ENCODE assay signal across 10 cellular contexts in the genomic region with DNA sequence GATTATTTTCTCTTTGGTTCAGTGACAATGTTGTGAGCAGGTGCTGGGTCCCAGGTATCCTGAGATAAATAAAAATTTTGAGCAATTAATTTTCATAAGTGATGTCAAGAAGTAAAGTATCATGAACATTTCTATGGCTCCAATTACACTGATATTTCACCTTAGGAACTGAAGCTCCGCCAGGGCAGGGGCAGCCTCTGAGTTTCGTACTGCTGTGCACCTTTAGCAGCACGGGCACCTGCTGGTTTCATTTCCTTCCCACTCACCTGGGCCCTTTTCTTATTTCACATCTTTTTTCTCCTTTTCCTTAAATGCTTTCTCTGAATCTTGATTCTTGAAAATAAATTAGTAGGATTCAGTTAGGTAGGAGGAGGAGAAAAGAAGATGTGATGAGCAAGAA. TPM values are rescaled to one million over a fixed set of nuclear protein-coding genes. Genes with fewer than 3 reads are reported as not detected.
DNase-seq lines count a peak whose midpoint lies in the region; ATAC-seq and TF ChIP-seq lines count a peak whose summit lies in the region.
"Had no signal": no experiment of that assay in that cellular context is flagged by ENCODE, and none has a peak within 500 bp of the region (broad histone marks: within the 10 kb centered on the region; RNA-seq: fewer than 3 reads in every experiment).

No MANE protein-coding gene starts in this region.

- H3K4me2 ChIP-seq in HCT116 (ENCODE audit: low read length), result peak overlapping the region; percentile 90

- H3K27me3 Mint-ChIP-seq in CD4-positive, CD25-positive, alpha-beta regulatory T cell, result no peaks in the 10 kb centered on the region
- no peaks in the 10 kb centered on the region for H3K27me3 Mint-ChIP-seq in activated naive CD8-positive, alpha-beta T cell
- peaks cover 0 to 11% (median 6%) of the 10 kb centered on the region in 3 donors for H3K27me3 Mint-ChIP-seq in naive B cell

- no peaks in the 10 kb centered on the region for H3K27me3 ChIP-seq in CD4-positive, CD25-positive, alpha-beta regulatory T cell (ENCODE audit: control insufficient read depth, insufficient read depth, low read length)
- no peaks in the 10 kb centered on the region for H3K27me3 ChIP-seq in HCT116 (ENCODE audit: insufficient read depth, low read length)
- H3K27me3 ChIP-seq: sigmoid colon, suprapubic skin had no signal

- no TSS peak for BruUV-seq in HCT116 (replicated peaks; lab: Mats Ljungman, UMichigan)

- no peaks in the 10 kb centered on the region for H3K79me2 ChIP-seq in HCT116 (ENCODE audit: insufficient read depth, low read length)

- intact Hi-C loops in HCT116 (cut with micrococcal nuclease), result loop anchor here (2.0 kb wide), 1 partner anchor 184 kb away; no protein-coding TSS in a partner anchor

- no peaks in the 10 kb centered on the region for H3K9me3 Mint-ChIP-seq in CD4-positive, CD25-positive, alpha-beta regulatory T cell
- no peaks in the 10 kb centered on the region for H3K9me3 Mint-ChIP-seq in activated naive CD8-positive, alpha-beta T cell (ENCODE audit: low read depth)
- no peaks in the 10 kb centered on the region for H3K9me3 Mint-ChIP-seq in naive B cell

- no peak overlapping the region for H2AFZ ChIP-seq in HCT116 (ENCODE audit: low read depth, low read length, poor library complexity, severe bottlenecking)

- POLR2A ChIA-PET in HCT116 (lab: Charles Lee), result no interaction called here

- H3K36me3 ChIP-seq in CD4-positive, CD25-positive, alpha-beta regulatory T cell (ENCODE audit: control insufficient read depth, insufficient read depth, low read length), result no peaks in the 10 kb centered on the region
- H3K36me3 ChIP-seq in HCT116 (ENCODE audit: control insufficient read depth in 1 of 2, insufficient read depth in 2 of 2, low read length in 2 of 2), result no peaks in the 10 kb centered on the region
- H3K36me3 ChIP-seq: sigmoid colon, suprapubic skin had no signal

- no peak for TF ChIP-seq RAD21 in HCT116 (IDR thresholded peaks at IDR 0.05; ENCODE audit: low read depth)

- H3K4me1 ChIP-seq in CD4-positive, CD25-positive, alpha-beta regulatory T cell (ENCODE audit: control insufficient read depth, insufficient read depth, low read length, poor library complexity, severe bottlenecking), result peaks cover 29% of the 10 kb centered on the region
- peaks cover 0 to 19% of the 10 kb centered on the region in 2 experiments; a peak in 1 of 4 replicates for H3K4me1 ChIP-seq in HCT116 (ENCODE audit: control insufficient read depth in 1 of 2, insufficient read depth in 2 of 2, low read length in 2 of 2)

- H3K4me3 ChIP-seq in CD4-positive, CD25-positive, alpha-beta regulatory T cell (ENCODE audit: low read depth, low read length), result peak overlapping the region; percentile 94
- no peak overlapping the region for H3K4me3 ChIP-seq in HCT116 (replicated peaks in 1 of 2; ENCODE audit: low read depth in 1 of 2, low read length in 2 of 2)

- H3K9ac ChIP-seq in HCT116 (ENCODE audit: low read length), result no peak overlapping the region

- H3K9me2 ChIP-seq in HCT116 (ENCODE audit: insufficient read depth), result no peaks in the 10 kb centered on the region

- RAD21 ChIA-PET in HCT116 (lab: Charles Lee; ENCODE audit: low non-redundant PET in 1 of 2, low total read pairs in 2 of 2, uncharacterized antibody in 2 of 2, unreplicated experiment in 2 of 2), result no interaction called here

- peak overlapping the region; percentile 93 to 97 (median 94) for H3K4me3 Mint-ChIP-seq in CD4-positive, CD25-positive, alpha-beta regulatory T cell
- H3K4me3 Mint-ChIP-seq in activated naive CD8-positive, alpha-beta T cell, result peak overlapping the region; percentile 93
- H3K4me3 Mint-ChIP-seq in naive B cell, result peak overlapping the region; percentile 84 to 99 (median 95)

- DNase-seq in CD4-positive, CD25-positive, alpha-beta regulatory T cell, result no peak
- no peak for DNase-seq in HCT116 (ENCODE audit: low read depth, low spot score)
- DNase-seq in naive B cell, result no peak
- DNase-seq in middle frontal gyrus (ENCODE audit: extremely low spot score, low spot score), result no peak
- DNase-seq in NCI-H146 treated with DMSO at 0.1 percent for 48 hours (lab: John Stamatoyannopoulos, UW; ENCODE audit: unreplicated experiment), result no peak
- DNase-seq: sigmoid colon had no signal

- H3K27ac ChIP-seq in CD4-positive, CD25-positive, alpha-beta regulatory T cell (ENCODE audit: insufficient read depth, low read length, poor library complexity, severe bottlenecking), result peak overlapping the region; percentile 82
- H3K27ac ChIP-seq in HCT116 (ENCODE audit: low read depth, low read length), result no peak overlapping the region

- no peaks in the 10 kb centered on the region for H4K20me1 ChIP-seq in HCT116 (ENCODE audit: insufficient read depth)

- no peak for TF ChIP-seq POLR2A in HCT116 (IDR thresholded peaks at IDR 0.05; ENCODE audit: borderline replicate concordance, extremely low read depth, insufficient read depth, insufficient read length)

- no peaks in the 10 kb centered on the region for H3K9me3 ChIP-seq in CD4-positive, CD25-positive, alpha-beta regulatory T cell (ENCODE audit: control insufficient read depth in 2 of 2, low read length in 2 of 2)
- no peaks in the 10 kb centered on the region for H3K9me3 ChIP-seq in HCT116 (ENCODE audit: control insufficient read depth in 1 of 2, insufficient read depth in 1 of 2, low read depth in 1 of 2, low read length in 2 of 2)
- H3K9me3 ChIP-seq: sigmoid colon, suprapubic skin had no signal

- no peak for TF ChIP-seq CTCF in HCT116 (IDR thresholded peaks at IDR 0.05 in 2 of 3, conservative IDR thresholded peaks at IDR 0.05 in 1 of 3; ENCODE audit: borderline replicate concordance in 1 of 3, insufficient read depth in 1 of 3, low read depth in 2 of 3, low read length in 2 of 3)

- peak overlapping the region; percentile 94 to 96 (median 95) for H3K27ac Mint-ChIP-seq in CD4-positive, CD25-positive, alpha-beta regulatory T cell
- no peak overlapping the region for H3K27ac Mint-ChIP-seq in activated naive CD8-positive, alpha-beta T cell
- H3K27ac Mint-ChIP-seq in naive B cell, result peak overlapping the region in 3 of 6 donors; percentile 4 to 87 (median 83)

- CTCF ChIA-PET in HCT116 (lab: Charles Lee), result interaction anchor here (2.3 kb wide), 1 partner anchor 8 kb away, joined by 9 read pairs; no protein-coding TSS in a partner anchor

- H3K36me3 Mint-ChIP-seq in CD4-positive, CD25-positive, alpha-beta regulatory T cell, result no peaks in the 10 kb centered on the region
- H3K36me3 Mint-ChIP-seq in activated naive CD8-positive, alpha-beta T cell, result peaks cover 4% of the 10 kb centered on the region
- H3K36me3 Mint-ChIP-seq in naive B cell, result no peaks in the 10 kb centered on the region

- H3K4me1 Mint-ChIP-seq in CD4-positive, CD25-positive, alpha-beta regulatory T cell, result peaks cover 5 to 41% (median 34%) of the 10 kb centered on the region in 4 donors
- H3K4me1 Mint-ChIP-seq in activated naive CD8-positive, alpha-beta T cell (ENCODE audit: low read depth), result peaks cover 38% of the 10 kb centered on the region
- peaks cover 13 to 23% (median 23%) of the 10 kb centered on the region in 3 donors for H3K4me1 Mint-ChIP-seq in naive B cell

- ATAC-seq in CD4-positive, CD25-positive, alpha-beta regulatory T cell (ENCODE audit: low read depth in 2 of 2), result no peak
- ATAC-seq in HCT116 (no peak), naive B cell (ENCODE audit: low read depth in 2 of 2) (no peak), HG02973 (IDR thresholded peaks at IDR 0.05; ENCODE audit: unreplicated experiment) (no peak), HG03457 (IDR thresholded peaks at IDR 0.05; ENCODE audit: unreplicated experiment) (no peak)

TF ChIP-seq in HCT116, 20 proteins besides CTCF, POLR2A, EP300 and RAD21 (continues in another document):
- no peak for TF ChIP-seq ZNF274 (IDR thresholded peaks at IDR 0.05; ENCODE audit: low read depth, low read length)
- TF ChIP-seq, protein P1, sequence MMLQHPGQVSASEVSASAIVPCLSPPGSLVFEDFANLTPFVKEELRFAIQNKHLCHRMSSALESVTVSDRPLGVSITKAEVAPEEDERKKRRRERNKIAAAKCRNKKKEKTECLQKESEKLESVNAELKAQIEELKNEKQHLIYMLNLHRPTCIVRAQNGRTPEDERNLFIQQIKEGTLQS (IDR thresholded peaks at IDR 0.05), result no peak
- no peak for TF ChIP-seq EGR1 (IDR thresholded peaks at IDR 0.05; ENCODE audit: low read depth)
- no peak for TF ChIP-seq EZH2phosphoT487 (IDR thresholded peaks at IDR 0.05; ENCODE audit: borderline replicate concordance)
- TF ChIP-seq CEBPB (IDR thresholded peaks at IDR 0.05; ENCODE audit: low read depth), result no peak
- TF ChIP-seq ZBTB33 (IDR thresholded peaks at IDR 0.05; ENCODE audit: extremely low read depth, insufficient replicate concordance, low read length), result no peak
- no peak for TF ChIP-seq SRF (IDR thresholded peaks at IDR 0.05; ENCODE audit: low read depth)
- no peak; the same call in 1 of the 2 replicates for TF ChIP-seq SIN3A (IDR thresholded peaks at IDR 0.05; ENCODE audit: low read depth)
- no peak for TF ChIP-seq CBX3 (IDR thresholded peaks at IDR 0.05; ENCODE audit: low read depth)
- TF ChIP-seq FOSL1 (IDR thresholded peaks at IDR 0.05; ENCODE audit: low read depth), result no peak
- TF ChIP-seq JUND (IDR thresholded peaks at IDR 0.05), result no peak
- TF ChIP-seq POLR2AphosphoS5 (IDR thresholded peaks at IDR 0.05; ENCODE audit: low read depth, low read length), result no peak

RNA-seq across cellular contexts. Expression of gene IL1RAP, which starts 1.2 kb away (rescaled TPM):
- total RNA-seq in CD4-positive, CD25-positive, alpha-beta regulatory T cell, result 20.2 TPM
- 1 to 10 TPM; 6.6 to 8.8 (median 7.4) TPM for polyA plus RNA-seq in CD4-positive, CD25-positive, alpha-beta regulatory T cell
- total RNA-seq in HCT116 (2021; ENCODE audit: unreplicated experiment), result 5.8 TPM
- polyA plus RNA-seq in HCT116 (2012), result 5.7 and 6.1 TPM in 2 replicates
- polyA plus RNA-seq in naive B cell (ENCODE audit: low read depth in 6 of 6), result 1 to 10 TPM; 2.4 to 5.8 (median 3.4) TPM
